In the genomic region with DNA sequence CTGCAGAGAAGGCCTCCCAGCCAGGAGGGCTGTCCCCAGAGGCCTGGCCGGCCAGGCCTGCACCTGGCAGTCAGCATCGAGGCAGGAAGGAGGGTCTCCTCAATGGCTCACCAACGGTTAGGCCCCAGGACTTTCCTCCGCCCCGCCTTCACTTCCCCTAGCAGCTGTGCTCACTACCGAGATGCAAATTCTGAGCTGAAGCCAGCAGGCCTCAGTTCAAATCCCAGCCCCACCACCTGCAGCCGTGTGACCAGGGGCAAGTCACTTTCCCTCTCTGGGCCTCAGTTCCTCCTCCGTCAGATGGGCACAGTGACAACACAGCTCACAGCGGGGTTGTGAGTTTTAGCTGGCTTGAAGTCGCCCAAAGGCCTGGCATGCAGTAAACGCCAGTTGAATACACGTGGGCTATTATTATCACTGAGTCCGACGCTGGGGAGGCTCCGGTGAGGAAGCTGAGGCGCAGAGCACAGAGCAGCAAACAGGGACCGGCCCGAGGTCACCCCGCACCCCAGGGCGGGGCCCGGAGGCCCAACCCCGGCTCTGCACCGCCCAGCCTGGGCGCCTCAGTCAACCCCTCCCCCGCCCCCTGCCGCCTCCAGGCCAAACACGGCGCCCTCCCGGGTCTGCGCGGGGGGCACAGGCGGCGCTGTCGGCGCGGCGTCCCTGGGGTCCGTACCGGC, we compare ENCODE assay signal across 9 cellular contexts. TPM values are rescaled to one million over a fixed set of nuclear protein-coding genes. Genes with fewer than 3 reads are reported as not detected.
A peak's percentile ranks its signal among the peaks of the same experiment; 100 is the strongest.
DNase-seq lines count a peak whose midpoint lies in the region; ATAC-seq lines count a peak whose summit lies in the region.
"Had no signal": no experiment of that assay in that cellular context is flagged by ENCODE, and none has a peak within 500 bp of the region (broad histone marks: within the 10 kb centered on the region; RNA-seq: fewer than 3 reads in every experiment).

No MANE protein-coding gene starts in this region.

- peak overlapping the region; percentile 92 for H3K4me3 Mint-ChIP-seq in activated T-helper 1 cell treated with anti-CD3 and anti-CD28 coated beads, Interleukin-12 subunit alpha, Interleukin-12 subunit beta, Interleukin-2, Interleukin-4 antibody, amounts not matched to agents 30 ng/mL and 10 ng/mL and 1 ng/mL, durations not matched to agents 14 hours and 24 hours and 36 hours

- DNase-seq in CD1c-positive myeloid dendritic cell (ENCODE audit: extremely low spot score) (peak; percentile 50), NCI-H748 (lab: John Stamatoyannopoulos, UW; ENCODE audit: unreplicated experiment) (peak; percentile 83), amygdala (lab: John Stamatoyannopoulos, UW) (no peak)
- DNase-seq in activated T-helper 1 cell treated with anti-CD3 and anti-CD28 coated beads, Interleukin-12 subunit alpha, Interleukin-12 subunit beta, Interleukin-2, Interleukin-4 antibody, amounts not matched to agents 30 ng/mL and 10 ng/mL and 1 ng/mL, durations not matched to agents 14 hours and 24 hours and 36 hours (ENCODE audit: low spot score), result peak; percentile 60
- peak; percentile 29 to 80 (median 57) for DNase-seq in stimulated activated CD4-positive, alpha-beta T cell treated with anti-CD3 and anti-CD28 coated beads, TNF-alpha, amount 100 ng/mL, for 24 hours (ENCODE audit: low read depth in 3 of 3)

- H3K9ac ChIP-seq in iPS-18a (ENCODE audit: low read length), result peak overlapping the region; percentile 82

- H3K27me3 ChIP-seq in iPS-18a (ENCODE audit: control insufficient read depth, insufficient read depth, low read length), result no peaks in the 10 kb centered on the region
- H3K27me3 ChIP-seq: adrenal gland had no signal

- no peaks in the 10 kb centered on the region for H3K9me3 ChIP-seq in iPS-18a (ENCODE audit: control insufficient read depth, low read depth, low read length)
- H3K9me3 ChIP-seq: adrenal gland had no signal

- ATAC-seq in GM18909 (IDR thresholded peaks at IDR 0.05; ENCODE audit: poor library complexity, unreplicated experiment) (peak; percentile 39), HG03064 (IDR thresholded peaks at IDR 0.05; ENCODE audit: low read depth, unreplicated experiment) (peak; percentile 26)

- H3K36me3 ChIP-seq in iPS-18a (ENCODE audit: control insufficient read depth, low read depth, low read length), result peaks cover 10% of the 10 kb centered on the region
- H3K36me3 ChIP-seq: adrenal gland had no signal

- peak overlapping the region; percentile 89 for H3K27ac Mint-ChIP-seq in activated T-helper 1 cell treated with anti-CD3 and anti-CD28 coated beads, Interleukin-12 subunit alpha, Interleukin-12 subunit beta, Interleukin-2, Interleukin-4 antibody, amounts not matched to agents 30 ng/mL and 10 ng/mL and 1 ng/mL, durations not matched to agents 14 hours and 24 hours and 36 hours

- H3K36me3 Mint-ChIP-seq in activated T-helper 1 cell treated with anti-CD3 and anti-CD28 coated beads, Interleukin-12 subunit alpha, Interleukin-12 subunit beta, Interleukin-2, Interleukin-4 antibody, amounts not matched to agents 30 ng/mL and 10 ng/mL and 1 ng/mL, durations not matched to agents 14 hours and 24 hours and 36 hours (ENCODE audit: low read depth), result peaks cover 11% of the 10 kb centered on the region

- intact Hi-C loops in activated T-helper 1 cell treated with anti-CD3 and anti-CD28 coated beads, Interleukin-12 subunit alpha, Interleukin-12 subunit beta, Interleukin-2, Interleukin-4 antibody, amounts not matched to agents 30 ng/mL and 10 ng/mL and 1 ng/mL, durations not matched to agents 14 hours and 24 hours and 36 hours (cut with micrococcal nuclease), result loop anchor here (1.0 to 5.0 kb wide), 9 partner anchors 11 to 425 kb away; partner anchors contain the start of genes ACTL10, CHMP4B, NECAB3 and PXMP4

- no peaks in the 10 kb centered on the region for H3K27me3 Mint-ChIP-seq in activated T-helper 1 cell treated with anti-CD3 and anti-CD28 coated beads, Interleukin-12 subunit alpha, Interleukin-12 subunit beta, Interleukin-2, Interleukin-4 antibody, amounts not matched to agents 30 ng/mL and 10 ng/mL and 1 ng/mL, durations not matched to agents 14 hours and 24 hours and 36 hours (ENCODE audit: insufficient read depth)

- H3K4me1 Mint-ChIP-seq in activated T-helper 1 cell treated with anti-CD3 and anti-CD28 coated beads, Interleukin-12 subunit alpha, Interleukin-12 subunit beta, Interleukin-2, Interleukin-4 antibody, amounts not matched to agents 30 ng/mL and 10 ng/mL and 1 ng/mL, durations not matched to agents 14 hours and 24 hours and 36 hours (ENCODE audit: low read depth), result peaks cover 76% of the 10 kb centered on the region

- H3K9me3 Mint-ChIP-seq in activated T-helper 1 cell treated with anti-CD3 and anti-CD28 coated beads, Interleukin-12 subunit alpha, Interleukin-12 subunit beta, Interleukin-2, Interleukin-4 antibody, amounts not matched to agents 30 ng/mL and 10 ng/mL and 1 ng/mL, durations not matched to agents 14 hours and 24 hours and 36 hours, result no peaks in the 10 kb centered on the region

- H3K27ac ChIP-seq in iPS-18a (ENCODE audit: low read length), result no peak overlapping the region

- peaks cover 13% of the 10 kb centered on the region for H3K4me1 ChIP-seq in iPS-18a (ENCODE audit: control insufficient read depth, low read depth, low read length)

- peak overlapping the region; percentile 70 for H3K4me3 ChIP-seq in iPS-18a (ENCODE audit: low read length)

RNA-seq across cellular contexts. Expression of gene E2F1, which starts 0.7 kb away (rescaled TPM):
- total RNA-seq in activated T-helper 1 cell treated with anti-CD3 and anti-CD28 coated beads, Interleukin-12 subunit alpha, Interleukin-12 subunit beta, Interleukin-2, Interleukin-4 antibody, amounts not matched to agents 30 ng/mL and 10 ng/mL and 1 ng/mL, durations not matched to agents 14 hours and 24 hours and 36 hours, result 77.5 and 80.6 TPM in 2 replicates

RNA-seq across cellular contexts. Expression of gene NECAB3, which starts 11.2 kb away (rescaled TPM):
- total RNA-seq in activated T-helper 1 cell treated with anti-CD3 and anti-CD28 coated beads, Interleukin-12 subunit alpha, Interleukin-12 subunit beta, Interleukin-2, Interleukin-4 antibody, amounts not matched to agents 30 ng/mL and 10 ng/mL and 1 ng/mL, durations not matched to agents 14 hours and 24 hours and 36 hours, result 30.7 and 31.2 TPM in 2 replicates

RNA-seq across cellular contexts. Expression of gene ACTL10, which starts 18.7 kb away (rescaled TPM):
- total RNA-seq in activated T-helper 1 cell treated with anti-CD3 and anti-CD28 coated beads, Interleukin-12 subunit alpha, Interleukin-12 subunit beta, Interleukin-2, Interleukin-4 antibody, amounts not matched to agents 30 ng/mL and 10 ng/mL and 1 ng/mL, durations not matched to agents 14 hours and 24 hours and 36 hours, result 3.7 and 4.2 TPM in 2 replicates

RNA-seq across cellular contexts. Expression of gene C20orf144, which starts 23.3 kb away (rescaled TPM):
- 0.22 and 0.29 TPM in 2 replicates for total RNA-seq in activated T-helper 1 cell treated with anti-CD3 and anti-CD28 coated beads, Interleukin-12 subunit alpha, Interleukin-12 subunit beta, Interleukin-2, Interleukin-4 antibody, amounts not matched to agents 30 ng/mL and 10 ng/mL and 1 ng/mL, durations not matched to agents 14 hours and 24 hours and 36 hours

RNA-seq across cellular contexts. Expression of gene PXMP4, which starts 34.6 kb away (rescaled TPM):
- 7.3 and 7.9 TPM in 2 replicates for total RNA-seq in activated T-helper 1 cell treated with anti-CD3 and anti-CD28 coated beads, Interleukin-12 subunit alpha, Interleukin-12 subunit beta, Interleukin-2, Interleukin-4 antibody, amounts not matched to agents 30 ng/mL and 10 ng/mL and 1 ng/mL, durations not matched to agents 14 hours and 24 hours and 36 hours

Comparison
In these comparisons a context has a peak if more than half of its experiments do, and no peak if none do; other contexts are left out.
1. DNase-seq: peak in CD1c-positive myeloid dendritic cell (single experiment), NCI-H748 (single experiment), activated T-helper 1 cell treated with anti-CD3 and anti-CD28 coated beads, Interleukin-12 subunit alpha, Interleukin-12 subunit beta, Interleukin-2, Interleukin-4 antibody, amounts not matched to agents 30 ng/mL and 10 ng/mL and 1 ng/mL, durations not matched to agents 14 hours and 24 hours and 36 hours (single experiment) and stimulated activated CD4-positive, alpha-beta T cell treated with anti-CD3 and anti-CD28 coated beads, TNF-alpha, amount 100 ng/mL, for 24 hours (3 of 3); none in amygdala (0 of 56).